ENCODE assay signal across 25 cellular contexts in the genomic region with DNA sequence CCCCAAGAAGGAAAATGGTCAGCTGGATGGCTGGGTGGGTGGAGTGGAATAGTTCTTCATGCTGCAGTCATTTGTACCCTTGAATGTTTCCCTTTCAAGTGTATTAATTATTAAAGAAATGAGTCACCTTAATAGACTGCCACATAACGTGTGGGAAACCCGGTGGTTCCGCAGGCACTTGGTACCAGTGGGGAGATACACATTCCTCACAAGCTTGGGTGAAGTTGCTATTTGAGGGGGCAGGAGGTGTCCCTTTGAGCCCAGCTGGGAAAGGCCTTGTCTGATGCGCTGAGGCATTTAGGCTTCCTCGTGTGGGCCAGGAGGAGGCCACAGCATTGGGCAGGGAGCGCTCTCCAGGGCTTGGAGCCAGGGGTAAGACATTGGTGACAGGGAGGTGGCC. TPM values are rescaled to one million over a fixed set of nuclear protein-coding genes. Genes with fewer than 3 reads are reported as not detected.
"Had no signal": no experiment of that assay in that cellular context is flagged by ENCODE, and none has a peak within 500 bp of the region (broad histone marks: within the 10 kb centered on the region; RNA-seq: fewer than 3 reads in every experiment).

No MANE protein-coding gene starts in this region.

- H3K27ac Mint-ChIP-seq: activated B cell treated with CpG ODN at 0.5 μM for 24 hours; activated CD8-positive, alpha-beta memory T cell treated with anti-CD3 and anti-CD28 coated beads, Interleukin-2, amount 10 ng/mL, durations not matched to agents 7 days and 5 days; activated CD8-positive, alpha-beta T cell treated with anti-CD3 and anti-CD28 coated beads, Interleukin-2, amount 10 ng/mL, durations not matched to agents 7 days and 5 days; activated naive CD4-positive, alpha-beta T cell treated with anti-CD3 and anti-CD28 coated beads, Interleukin-2, amount 50 U/mL, for 24 hours; activated naive CD8-positive, alpha-beta T cell treated with anti-CD3 and anti-CD28 coated beads, Interleukin-2, amount 50 U/mL, for 24 hours; activated T-helper 2 cell treated with anti-CD3 and anti-CD28 coated beads, Interferon-gamma antibody, Interleukin-2, Interleukin-4, amounts not matched to agents 10 μg/mL and 5 μg/mL and 100 μg/mL, durations not matched to agents 14 hours and 24 hours and 36 hours; dendritic cell treated with granulocyte-macrophage colony-stimulating factor and Interleukin-4, amounts not matched to agents 40 ng/mL and 50 ng/mL, for 4 days; endodermal cell; T-helper 1 cell treated with Interleukin-12 subunit alpha and Interleukin-12 subunit beta and Interleukin-4 antibody, amounts not matched to agents 30 μg/mL and 1 μg/mL, for 36 hours had no signal

- H3K36me3 Mint-ChIP-seq: activated CD8-positive, alpha-beta memory T cell treated with anti-CD3 and anti-CD28 coated beads, Interleukin-2, amount 10 ng/mL, durations not matched to agents 7 days and 5 days; activated naive CD4-positive, alpha-beta T cell treated with anti-CD3 and anti-CD28 coated beads, Interleukin-2, amount 50 U/mL, for 24 hours; naive thymus-derived CD4-positive, alpha-beta T cell had no signal

- FAIRE-seq: bronchial epithelial cell had no signal

- H3K9me3 Mint-ChIP-seq: activated B cell treated with CpG ODN at 0.5 μM for 24 hours; activated naive CD8-positive, alpha-beta T cell treated with anti-CD3 and anti-CD28 coated beads, Interleukin-2, amount 50 U/mL, for 24 hours; activated T-helper 2 cell treated with anti-CD3 and anti-CD28 coated beads, Interferon-gamma antibody, Interleukin-2, Interleukin-4, amounts not matched to agents 10 μg/mL and 5 μg/mL and 100 μg/mL, durations not matched to agents 14 hours and 24 hours and 36 hours; central memory CD8-positive, alpha-beta T cell; T-helper 1 cell treated with Interleukin-12 subunit alpha and Interleukin-12 subunit beta and Interleukin-4 antibody, amounts not matched to agents 30 μg/mL and 1 μg/mL, for 36 hours had no signal

- H3K4me3 ChIP-seq: esophagus muscularis mucosa, spleen, tibial nerve had no signal

- ATAC-seq: activated CD8-positive, alpha-beta memory T cell treated with anti-CD3 and anti-CD28 coated beads, Interleukin-2, amount 10 ng/mL, durations not matched to agents 7 days and 5 days; activated CD8-positive, alpha-beta T cell treated with anti-CD3 and anti-CD28 coated beads, Interleukin-2, amount 10 ng/mL, durations not matched to agents 7 days and 5 days; activated naive CD8-positive, alpha-beta T cell treated with anti-CD3 and anti-CD28 coated beads, Interleukin-2, amount 50 U/mL, for 24 hours; foreskin keratinocyte; left cardiac atrium; left ventricle myocardium superior; naive thymus-derived CD4-positive, alpha-beta T cell had no signal

- H3K36me3 ChIP-seq: esophagus muscularis mucosa, spleen, tibial nerve had no signal

- DNase-seq: activated B cell treated with CpG ODN at 0.5 μM for 24 hours; activated CD4-positive, alpha-beta T cell treated with anti-CD3 and anti-CD28 coated beads, Interleukin-2, amount 50 U/mL, for 1 hour; activated CD8-positive, alpha-beta memory T cell treated with anti-CD3 and anti-CD28 coated beads, Interleukin-2, amount 10 ng/mL, durations not matched to agents 7 days and 5 days; activated CD8-positive, alpha-beta T cell treated with anti-CD3 and anti-CD28 coated beads, Interleukin-2, amount 10 ng/mL, durations not matched to agents 7 days and 5 days; activated naive CD8-positive, alpha-beta T cell treated with anti-CD3 and anti-CD28 coated beads, Interleukin-2, amount 50 U/mL, for 24 hours; activated T-cell treated with anti-CD3 and anti-CD28 coated beads, Interleukin-2, amount 50 U/mL, for 48 hours; amygdala; endodermal cell; foreskin keratinocyte; left cardiac atrium; left ventricle myocardium superior; naive thymus-derived CD4-positive, alpha-beta T cell; posterior cingulate gyrus; spleen; stimulated activated naive CD4-positive, alpha-beta T cell treated with Interleukin-2 at 50 U/mL for 16 hours; T1000 had no signal

- H3K27me3 Mint-ChIP-seq: activated B cell treated with CpG ODN at 0.5 μM for 24 hours; activated CD8-positive, alpha-beta memory T cell treated with anti-CD3 and anti-CD28 coated beads, Interleukin-2, amount 10 ng/mL, durations not matched to agents 7 days and 5 days; activated naive CD4-positive, alpha-beta T cell treated with anti-CD3 and anti-CD28 coated beads, Interleukin-2, amount 50 U/mL, for 24 hours; dendritic cell treated with granulocyte-macrophage colony-stimulating factor and Interleukin-4, amounts not matched to agents 40 ng/mL and 50 ng/mL, for 4 days had no signal

- H3K27me3 ChIP-seq: foreskin keratinocyte, tibial nerve had no signal

- H3K4me1 ChIP-seq: esophagus muscularis mucosa, foreskin keratinocyte, spleen, tibial nerve had no signal

- H3K27ac ChIP-seq: esophagus muscularis mucosa, foreskin keratinocyte, spleen, tibial nerve had no signal

- H3K9me3 ChIP-seq: esophagus muscularis mucosa had no signal

- H3K4me3 Mint-ChIP-seq: activated B cell treated with CpG ODN at 0.5 μM for 24 hours; activated CD8-positive, alpha-beta memory T cell treated with anti-CD3 and anti-CD28 coated beads, Interleukin-2, amount 10 ng/mL, durations not matched to agents 7 days and 5 days; activated CD8-positive, alpha-beta T cell treated with anti-CD3 and anti-CD28 coated beads, Interleukin-2, amount 10 ng/mL, durations not matched to agents 7 days and 5 days; activated naive CD4-positive, alpha-beta T cell treated with anti-CD3 and anti-CD28 coated beads, Interleukin-2, amount 50 U/mL, for 24 hours; activated naive CD8-positive, alpha-beta T cell treated with anti-CD3 and anti-CD28 coated beads, Interleukin-2, amount 50 U/mL, for 24 hours; central memory CD8-positive, alpha-beta T cell; dendritic cell treated with granulocyte-macrophage colony-stimulating factor and Interleukin-4, amounts not matched to agents 40 ng/mL and 50 ng/mL, for 4 days; endodermal cell; naive thymus-derived CD4-positive, alpha-beta T cell; neural crest cell; T-helper 1 cell treated with Interleukin-12 subunit alpha and Interleukin-12 subunit beta and Interleukin-4 antibody, amounts not matched to agents 30 μg/mL and 1 μg/mL, for 36 hours had no signal

- H3K4me1 Mint-ChIP-seq: activated B cell treated with CpG ODN at 0.5 μM for 24 hours; activated CD8-positive, alpha-beta memory T cell treated with anti-CD3 and anti-CD28 coated beads, Interleukin-2, amount 10 ng/mL, durations not matched to agents 7 days and 5 days; activated naive CD4-positive, alpha-beta T cell treated with anti-CD3 and anti-CD28 coated beads, Interleukin-2, amount 50 U/mL, for 24 hours; activated naive CD8-positive, alpha-beta T cell treated with anti-CD3 and anti-CD28 coated beads, Interleukin-2, amount 50 U/mL, for 24 hours; central memory CD8-positive, alpha-beta T cell; naive thymus-derived CD4-positive, alpha-beta T cell; neural crest cell had no signal

RNA-seq across cellular contexts. Expression of a gene that starts 57.7 kb away (rescaled TPM):
- total RNA-seq: activated B cell treated with CpG ODN at 0.5 μM for 24 hours, bronchial epithelial cell had no signal
